Comparison of ENCODE assay signal across 41 cellular contexts in genomic region chr2:112698834-112699515, GRCh38. TPM values are rescaled to one million over a fixed set of nuclear protein-coding genes. Genes with fewer than 3 reads are reported as not detected.
A peak's percentile ranks its signal among the peaks of the same experiment; 100 is the strongest.
DNase-seq lines count a peak whose midpoint lies in the region; ATAC-seq, FAIRE-seq and TF ChIP-seq lines count a peak whose summit lies in the region.
"Had no signal": no experiment of that assay in that cellular context is flagged by ENCODE, and none has a peak within 500 bp of the region (broad histone marks: within the 10 kb centered on the region; RNA-seq: fewer than 3 reads in every experiment).

No MANE protein-coding gene starts in this region.

- no peaks in the 10 kb centered on the region for H3K9me3 Mint-ChIP-seq in dendritic cell treated with granulocyte-macrophage colony-stimulating factor and Interleukin-4, amounts not matched to agents 40 ng/mL and 50 ng/mL, for 4 days
- H3K9me3 Mint-ChIP-seq in stimulated activated memory B cell treated with anti-CD40 and anti-IgM and Interleukin-4, amounts not matched to agents 10 μg/mL and 1 μg/mL and 100 μg/mL, for 72 hours, result no peaks in the 10 kb centered on the region
- H3K9me3 Mint-ChIP-seq: activated T-cell treated with anti-CD3 and anti-CD28 coated beads, Interleukin-2, amount 50 U/mL, for 4 hours; type B pancreatic cell had no signal

- FAIRE-seq in GM19239 (lab: Jason Lieb, UNC), result peak; percentile 18
- FAIRE-seq: astrocyte, HTR-8/SVneo, RCC 7860 had no signal

- no peak for DNase-seq in GM19239 (ENCODE audit: insufficient read length, low spot score)
- DNase-seq in NOMO-1 (lab: John Stamatoyannopoulos, UW; ENCODE audit: unreplicated experiment in 2 of 2), result peak; percentile 56 to 78
- DNase-seq in NCI-H1436 (lab: John Stamatoyannopoulos, UW), result no peak
- DNase-seq in aorta, result no peak
- DNase-seq in esophagus muscularis mucosa (ENCODE audit: extremely low spot score), result no peak
- no peak for DNase-seq in testis
- DNase-seq: activated CD4-positive, CD25-positive, alpha-beta regulatory T cell; activated gamma-delta T cell treated with Interleukin-2 at 50 U/mL for 16 hours; activated T-cell treated with anti-CD3 and anti-CD28 coated beads, Interleukin-2, amount 50 U/mL, for 4 hours; Calu3; colonic mucosa; DND-41; effector memory CD4-positive, alpha-beta T cell; glutamatergic neuron; GOT3; KG1; left colon; NCI-H1417 treated with DMSO at 0.1 percent for 48 hours; NCI-H2081 treated with DMSO at 0.1 percent for 48 hours; NCI-H2227 treated with DMSO at 0.1 percent for 48 hours; NCI-H526; nucleus accumbens; psoas muscle; stimulated activated CD4-positive, alpha-beta T cell treated with anti-CD3 and anti-CD28 coated beads, Interleukin-12 subunit alpha, Interleukin-12 subunit beta, amount 100 ng/mL, for 4 hours; stimulated activated CD4-positive, alpha-beta T cell treated with anti-CD3 and anti-CD28 coated beads, Interleukin-4, amount 100 ng/mL, for 1 hour; T1000 had no signal

- H3K27ac ChIP-seq in aorta (ENCODE audit: low read depth in 1 of 2, low read length in 2 of 2) (no peak overlapping the region), esophagus muscularis mucosa (replicated peaks in 1 of 4) (no peak overlapping the region), testis (no peak overlapping the region)
- H3K27ac ChIP-seq: C4-2B, cardiac muscle cell, psoas muscle had no signal

- TF ChIP-seq POLR2A in esophagus muscularis mucosa (IDR thresholded peaks at IDR 0.05; ENCODE audit: low read depth) (no peak), testis (IDR thresholded peaks at IDR 0.05) (no peak)

- no peak for ATAC-seq in stimulated activated memory B cell treated with anti-CD40 and anti-IgM and Interleukin-4, amounts not matched to agents 10 μg/mL and 1 μg/mL and 100 μg/mL, for 72 hours
- no peak for ATAC-seq in aorta (ENCODE audit: low FRiP score)
- ATAC-seq: activated CD8-positive, alpha-beta memory T cell treated with anti-CD3 and anti-CD28 coated beads, Interleukin-2, amount 10 ng/mL, durations not matched to agents 7 days and 5 days; activated T-cell treated with anti-CD3 and anti-CD28 coated beads, Interleukin-2, amount 50 U/mL, for 4 hours; psoas muscle; sciatic nerve had no signal

- no peaks in the 10 kb centered on the region for H3K36me3 Mint-ChIP-seq in dendritic cell treated with granulocyte-macrophage colony-stimulating factor and Interleukin-4, amounts not matched to agents 40 ng/mL and 50 ng/mL, for 4 days (ENCODE audit: low read depth)
- no peaks in the 10 kb centered on the region for H3K36me3 Mint-ChIP-seq in stimulated activated memory B cell treated with anti-CD40 and anti-IgM and Interleukin-4, amounts not matched to agents 10 μg/mL and 1 μg/mL and 100 μg/mL, for 72 hours
- H3K36me3 Mint-ChIP-seq: activated CD8-positive, alpha-beta memory T cell treated with anti-CD3 and anti-CD28 coated beads, Interleukin-2, amount 10 ng/mL, durations not matched to agents 7 days and 5 days; type B pancreatic cell had no signal

- H3K36me3 ChIP-seq in aorta (ENCODE audit: control insufficient read depth in 1 of 2, insufficient read depth in 2 of 2, low read length in 1 of 2), result no peaks in the 10 kb centered on the region
- no peaks in the 10 kb centered on the region for H3K36me3 ChIP-seq in esophagus muscularis mucosa
- H3K36me3 ChIP-seq in testis (ENCODE audit: low read depth, missing control alignments), result no peaks in the 10 kb centered on the region
- H3K36me3 ChIP-seq: cardiac muscle cell, colonic mucosa had no signal

- H3K4me3 ChIP-seq in aorta (ENCODE audit: low read length in 2 of 2) (no peak overlapping the region), esophagus muscularis mucosa (no peak overlapping the region), testis (no peak overlapping the region)
- H3K4me3 ChIP-seq: cardiac muscle cell, colonic mucosa, psoas muscle had no signal

- 81 to 90% methylated on average over 3 of the region's 3 CpGs for WGBS in aorta, 2 donors
- 89% methylated on average over 3 of the region's 3 CpGs for WGBS in esophagus muscularis mucosa
- 77 to 81% methylated on average over 3 of the region's 3 CpGs for whole genome bisulfite sequencing in testis, 2 donors

- H3K27me3 Mint-ChIP-seq in dendritic cell treated with granulocyte-macrophage colony-stimulating factor and Interleukin-4, amounts not matched to agents 40 ng/mL and 50 ng/mL, for 4 days, result no peaks in the 10 kb centered on the region
- H3K27me3 Mint-ChIP-seq in stimulated activated memory B cell treated with anti-CD40 and anti-IgM and Interleukin-4, amounts not matched to agents 10 μg/mL and 1 μg/mL and 100 μg/mL, for 72 hours, result no peaks in the 10 kb centered on the region
- H3K27me3 Mint-ChIP-seq: type B pancreatic cell had no signal

- peak overlapping the region; percentile 94 for H3K27ac Mint-ChIP-seq in dendritic cell treated with granulocyte-macrophage colony-stimulating factor and Interleukin-4, amounts not matched to agents 40 ng/mL and 50 ng/mL, for 4 days
- H3K27ac Mint-ChIP-seq in stimulated activated memory B cell treated with anti-CD40 and anti-IgM and Interleukin-4, amounts not matched to agents 10 μg/mL and 1 μg/mL and 100 μg/mL, for 72 hours, result peak overlapping the region; percentile 83
- H3K27ac Mint-ChIP-seq: activated CD8-positive, alpha-beta memory T cell treated with anti-CD3 and anti-CD28 coated beads, Interleukin-2, amount 10 ng/mL, durations not matched to agents 7 days and 5 days; type B pancreatic cell had no signal

- intact Hi-C loops in dendritic cell treated with granulocyte-macrophage colony-stimulating factor and Interleukin-4, amounts not matched to agents 40 ng/mL and 50 ng/mL, for 4 days (cut with micrococcal nuclease), result no loop called here
- intact Hi-C loops in aorta (cut with DNase I) (no loop called here), esophagus muscularis mucosa (cut with DNase I) (no loop called here), testis (cut with DNase I; ENCODE audit: low total_unique reads) (no loop called here)

- no peak overlapping the region for H3K4me3 Mint-ChIP-seq in dendritic cell treated with granulocyte-macrophage colony-stimulating factor and Interleukin-4, amounts not matched to agents 40 ng/mL and 50 ng/mL, for 4 days
- H3K4me3 Mint-ChIP-seq in stimulated activated memory B cell treated with anti-CD40 and anti-IgM and Interleukin-4, amounts not matched to agents 10 μg/mL and 1 μg/mL and 100 μg/mL, for 72 hours, result no peak overlapping the region
- H3K4me3 Mint-ChIP-seq: activated CD8-positive, alpha-beta memory T cell treated with anti-CD3 and anti-CD28 coated beads, Interleukin-2, amount 10 ng/mL, durations not matched to agents 7 days and 5 days; activated T-cell treated with anti-CD3 and anti-CD28 coated beads, Interleukin-2, amount 50 U/mL, for 4 hours; type B pancreatic cell had no signal

- no peaks in the 10 kb centered on the region for H3K4me1 ChIP-seq in aorta (ENCODE audit: control insufficient read depth in 1 of 2, insufficient read depth in 2 of 2, low read length in 2 of 2)
- no peaks in the 10 kb centered on the region for H3K4me1 ChIP-seq in esophagus muscularis mucosa
- no peaks in the 10 kb centered on the region for H3K4me1 ChIP-seq in testis
- H3K4me1 ChIP-seq: colonic mucosa, psoas muscle had no signal

- H3K27me3 ChIP-seq in aorta (ENCODE audit: control insufficient read depth in 1 of 2, insufficient read depth in 2 of 2, low read length in 1 of 2), result no peaks in the 10 kb centered on the region
- H3K27me3 ChIP-seq in esophagus muscularis mucosa, result no peaks in the 10 kb centered on the region
- H3K27me3 ChIP-seq in testis, result no peaks in the 10 kb centered on the region
- H3K27me3 ChIP-seq: cardiac muscle cell, colonic mucosa had no signal

- H3K9me3 ChIP-seq in aorta (ENCODE audit: control insufficient read depth, low read length) (no peaks in the 10 kb centered on the region), esophagus muscularis mucosa (no peaks in the 10 kb centered on the region), testis (no peaks in the 10 kb centered on the region)
- H3K9me3 ChIP-seq: colonic mucosa, psoas muscle had no signal

- TF ChIP-seq CTCF in esophagus muscularis mucosa (IDR thresholded peaks at IDR 0.05) (no peak), testis (IDR thresholded peaks at IDR 0.05) (no peak)

- peaks cover 52% of the 10 kb centered on the region for H3K4me1 Mint-ChIP-seq in dendritic cell treated with granulocyte-macrophage colony-stimulating factor and Interleukin-4, amounts not matched to agents 40 ng/mL and 50 ng/mL, for 4 days (ENCODE audit: low read depth)
- H3K4me1 Mint-ChIP-seq in stimulated activated memory B cell treated with anti-CD40 and anti-IgM and Interleukin-4, amounts not matched to agents 10 μg/mL and 1 μg/mL and 100 μg/mL, for 72 hours, result peaks cover 42% of the 10 kb centered on the region

- no peak for TF ChIP-seq EP300 in esophagus muscularis mucosa (IDR thresholded peaks at IDR 0.05)

RNA-seq across cellular contexts. Expression of gene NT5DC4, which starts 21.8 kb away (rescaled TPM):
- total RNA-seq in aorta, result under 1 TPM in 1 of 2 donors, not detected in 1; 0.23 TPM
- polyA plus RNA-seq in aorta, result not detected
- not detected for total RNA-seq in esophagus muscularis mucosa
- 1 to 10 TPM; 2.8 to 2.9 TPM for total RNA-seq in testis
- polyA plus RNA-seq in testis (ENCODE audit: insufficient read depth, low read depth, low replicate concordance), result 4.2 TPM
- total RNA-seq: activated CD8-positive, alpha-beta memory T cell treated with anti-CD3 and anti-CD28 coated beads, Interleukin-2, amount 10 ng/mL, durations not matched to agents 7 days and 5 days; activated T-cell treated with anti-CD3 and anti-CD28 coated beads, Interleukin-2, amount 50 U/mL, for 4 hours; astrocyte; cardiac muscle cell; colonic mucosa; epithelial cell of proximal tubule; left colon; MCF 10A; mesenteric fat pad; psoas muscle; sciatic nerve; SK-MEL-5; subcutaneous adipose tissue had no signal
- polyA plus RNA-seq: cardiac muscle cell, psoas muscle had no signal

RNA-seq across cellular contexts. Expression of gene SLC20A1, which starts 53.2 kb away (rescaled TPM):
- total RNA-seq in aorta (10 to 100 TPM; 51.9 to 82.6 TPM), esophagus muscularis mucosa (10 to 100 TPM; 12.0 to 34.1 (median 14.9) TPM), testis (10 to 100 TPM; 38.7 to 47.8 TPM)
- polyA plus RNA-seq in aorta (10 to 100 TPM in 1 of 2 donors, 1 to 10 TPM in 1; 7.0 to 19.6 TPM), testis (ENCODE audit: insufficient read depth, low read depth, low replicate concordance) (30.2 TPM)

Comparison
In these comparisons a context has a peak if more than half of its experiments do, and no peak if none do; other contexts are left out.
1. DNase-seq: peak in NOMO-1 (2 of 2); none in GM19239 (single experiment), NCI-H1436 (single experiment), aorta (0 of 2), esophagus muscularis mucosa (single experiment) and testis (single experiment).